In genomic region chr17:4703330-4703691, GRCh38 we compare ENCODE assay signal across 8 cellular contexts. TPM values are rescaled to one million over a fixed set of nuclear protein-coding genes. Genes with fewer than 3 reads are reported as not detected.
DNase-seq lines count a peak whose midpoint lies in the region; ATAC-seq and TF ChIP-seq lines count a peak whose summit lies in the region.

No MANE protein-coding gene starts in this region.

- H3K27me3 Mint-ChIP-seq in activated T-helper 2 cell treated with anti-CD3 and anti-CD28 coated beads, Interferon-gamma antibody, Interleukin-2, Interleukin-4, amounts not matched to agents 10 μg/mL and 5 μg/mL and 100 μg/mL, durations not matched to agents 14 hours and 24 hours and 36 hours (ENCODE audit: low read depth), result no peaks in the 10 kb centered on the region
- H3K27me3 Mint-ChIP-seq in stimulated activated naive CD8-positive, alpha-beta T cell treated with anti-CD3 and anti-CD28 coated beads, Interleukin-15, amount 100 ng/mL, for 72 hours, result no peaks in the 10 kb centered on the region

- DNase-seq in HL-60 (ENCODE audit: low read depth in 1 of 2, low spot score in 1 of 2), result no peak
- DNase-seq in activated T-helper 2 cell treated with anti-CD3 and anti-CD28 coated beads, Interferon-gamma antibody, Interleukin-2, Interleukin-4, amounts not matched to agents 10 μg/mL and 5 μg/mL and 100 μg/mL, durations not matched to agents 14 hours and 24 hours and 36 hours (ENCODE audit: low spot score), result no peak
- no peak for DNase-seq in stimulated activated naive CD8-positive, alpha-beta T cell treated with anti-CD3 and anti-CD28 coated beads, Interleukin-15, amount 100 ng/mL, for 72 hours
- no peak for DNase-seq in NCI-H1436 treated with DMSO at 0.1 percent for 48 hours (lab: John Stamatoyannopoulos, UW)
- no peak for DNase-seq in MV-4-11 (lab: John Stamatoyannopoulos, UW)

- no peaks in the 10 kb centered on the region for H3K9me3 ChIP-seq in iPS-20b (ENCODE audit: insufficient read depth, low read depth, low read length)

- H3K4me1 ChIP-seq in iPS-20b (ENCODE audit: insufficient read depth, low read length), result peaks cover 11% of the 10 kb centered on the region

- H3K27me3 ChIP-seq in HL-60 (ENCODE audit: insufficient read depth, poor library complexity, severe bottlenecking), result no peaks in the 10 kb centered on the region
- H3K27me3 ChIP-seq in iPS-20b (ENCODE audit: insufficient read depth, low read length), result no peaks in the 10 kb centered on the region

- H3K9ac ChIP-seq in iPS-20b (ENCODE audit: low read depth, low read length), result peak overlapping the region; percentile 97

- H3K27ac Mint-ChIP-seq in activated T-helper 2 cell treated with anti-CD3 and anti-CD28 coated beads, Interferon-gamma antibody, Interleukin-2, Interleukin-4, amounts not matched to agents 10 μg/mL and 5 μg/mL and 100 μg/mL, durations not matched to agents 14 hours and 24 hours and 36 hours, result peak overlapping the region; percentile 91
- H3K27ac Mint-ChIP-seq in stimulated activated naive CD8-positive, alpha-beta T cell treated with anti-CD3 and anti-CD28 coated beads, Interleukin-15, amount 100 ng/mL, for 72 hours, result peak overlapping the region; percentile 91 to 96

- peak overlapping the region; percentile 86 for H3K4me3 ChIP-seq in HL-60 (replicated peaks; ENCODE audit: insufficient read depth, low read length)
- peak overlapping the region; percentile 97 for H3K4me3 ChIP-seq in iPS-20b (ENCODE audit: low read length)

- peak overlapping the region; percentile 85 for H3K27ac ChIP-seq in HL-60 (replicated peaks)
- peak overlapping the region; percentile 68 for H3K27ac ChIP-seq in iPS-20b (ENCODE audit: low read length)

- ATAC-seq in stimulated activated naive CD8-positive, alpha-beta T cell treated with anti-CD3 and anti-CD28 coated beads, Interleukin-15, amount 100 ng/mL, for 72 hours, result no peak
- no peak for ATAC-seq in HG03196 (IDR thresholded peaks at IDR 0.05; ENCODE audit: unreplicated experiment)
- ATAC-seq in HG03469 (IDR thresholded peaks at IDR 0.05; ENCODE audit: unreplicated experiment), result no peak

- no peaks in the 10 kb centered on the region for H3K9me3 Mint-ChIP-seq in activated T-helper 2 cell treated with anti-CD3 and anti-CD28 coated beads, Interferon-gamma antibody, Interleukin-2, Interleukin-4, amounts not matched to agents 10 μg/mL and 5 μg/mL and 100 μg/mL, durations not matched to agents 14 hours and 24 hours and 36 hours
- H3K9me3 Mint-ChIP-seq in stimulated activated naive CD8-positive, alpha-beta T cell treated with anti-CD3 and anti-CD28 coated beads, Interleukin-15, amount 100 ng/mL, for 72 hours, result peaks cover 0 to 4% of the 10 kb centered on the region in 2 donors

- H3K36me3 Mint-ChIP-seq in activated T-helper 2 cell treated with anti-CD3 and anti-CD28 coated beads, Interferon-gamma antibody, Interleukin-2, Interleukin-4, amounts not matched to agents 10 μg/mL and 5 μg/mL and 100 μg/mL, durations not matched to agents 14 hours and 24 hours and 36 hours (ENCODE audit: low read depth), result peaks cover 14% of the 10 kb centered on the region

- H3K4me1 Mint-ChIP-seq in activated T-helper 2 cell treated with anti-CD3 and anti-CD28 coated beads, Interferon-gamma antibody, Interleukin-2, Interleukin-4, amounts not matched to agents 10 μg/mL and 5 μg/mL and 100 μg/mL, durations not matched to agents 14 hours and 24 hours and 36 hours (ENCODE audit: low read depth), result peaks cover 36% of the 10 kb centered on the region
- H3K4me1 Mint-ChIP-seq in stimulated activated naive CD8-positive, alpha-beta T cell treated with anti-CD3 and anti-CD28 coated beads, Interleukin-15, amount 100 ng/mL, for 72 hours, result peaks cover 55% of the 10 kb centered on the region

- H3K4me3 Mint-ChIP-seq in activated T-helper 2 cell treated with anti-CD3 and anti-CD28 coated beads, Interferon-gamma antibody, Interleukin-2, Interleukin-4, amounts not matched to agents 10 μg/mL and 5 μg/mL and 100 μg/mL, durations not matched to agents 14 hours and 24 hours and 36 hours (ENCODE audit: low read depth), result peak overlapping the region; percentile 84
- peak overlapping the region; percentile 80 to 92 for H3K4me3 Mint-ChIP-seq in stimulated activated naive CD8-positive, alpha-beta T cell treated with anti-CD3 and anti-CD28 coated beads, Interleukin-15, amount 100 ng/mL, for 72 hours

- intact Hi-C loops in activated T-helper 2 cell treated with anti-CD3 and anti-CD28 coated beads, Interferon-gamma antibody, Interleukin-2, Interleukin-4, amounts not matched to agents 10 μg/mL and 5 μg/mL and 100 μg/mL, durations not matched to agents 14 hours and 24 hours and 36 hours (cut with micrococcal nuclease), result loop anchor here (5.0 to 10.0 kb wide), 3 partner anchors 46 to 201 kb away; partner anchors contain the start of genes CHRNE and GGT6

- H3K36me3 ChIP-seq in iPS-20b (ENCODE audit: insufficient read depth, low read depth, low read length), result peaks cover 9% of the 10 kb centered on the region; the same call in 1 of the 2 replicates

- no peak for TF ChIP-seq CTCF in HL-60 (IDR thresholded peaks at IDR 0.05; ENCODE audit: insufficient read depth, low read length)

RNA-seq across cellular contexts. Expression of gene PELP1, which starts 0.6 kb away (rescaled TPM):
- total RNA-seq in activated T-helper 2 cell treated with anti-CD3 and anti-CD28 coated beads, Interferon-gamma antibody, Interleukin-2, Interleukin-4, amounts not matched to agents 10 μg/mL and 5 μg/mL and 100 μg/mL, durations not matched to agents 14 hours and 24 hours and 36 hours, result 115 and 116 TPM in 2 replicates

RNA-seq across cellular contexts. Expression of gene ARRB2, which starts 7.1 kb away (rescaled TPM):
- 226 and 231 TPM in 2 replicates for total RNA-seq in activated T-helper 2 cell treated with anti-CD3 and anti-CD28 coated beads, Interferon-gamma antibody, Interleukin-2, Interleukin-4, amounts not matched to agents 10 μg/mL and 5 μg/mL and 100 μg/mL, durations not matched to agents 14 hours and 24 hours and 36 hours

RNA-seq across cellular contexts. Expression of gene MED11, which starts 27.9 kb away (rescaled TPM):
- total RNA-seq in activated T-helper 2 cell treated with anti-CD3 and anti-CD28 coated beads, Interferon-gamma antibody, Interleukin-2, Interleukin-4, amounts not matched to agents 10 μg/mL and 5 μg/mL and 100 μg/mL, durations not matched to agents 14 hours and 24 hours and 36 hours, result 24.0 and 24.9 TPM in 2 replicates

RNA-seq across cellular contexts. Expression of gene ZMYND15, which starts 36.3 kb away (rescaled TPM):
- total RNA-seq in activated T-helper 2 cell treated with anti-CD3 and anti-CD28 coated beads, Interferon-gamma antibody, Interleukin-2, Interleukin-4, amounts not matched to agents 10 μg/mL and 5 μg/mL and 100 μg/mL, durations not matched to agents 14 hours and 24 hours and 36 hours, result 0.09 TPM in 1 of 2 replicates, not detected in the other

RNA-seq across cellular contexts. Expression of gene CXCL16, which starts 36.4 kb away (rescaled TPM):
- 1.8 and 2.3 TPM in 2 replicates for total RNA-seq in activated T-helper 2 cell treated with anti-CD3 and anti-CD28 coated beads, Interferon-gamma antibody, Interleukin-2, Interleukin-4, amounts not matched to agents 10 μg/mL and 5 μg/mL and 100 μg/mL, durations not matched to agents 14 hours and 24 hours and 36 hours
